In the genomic region with DNA sequence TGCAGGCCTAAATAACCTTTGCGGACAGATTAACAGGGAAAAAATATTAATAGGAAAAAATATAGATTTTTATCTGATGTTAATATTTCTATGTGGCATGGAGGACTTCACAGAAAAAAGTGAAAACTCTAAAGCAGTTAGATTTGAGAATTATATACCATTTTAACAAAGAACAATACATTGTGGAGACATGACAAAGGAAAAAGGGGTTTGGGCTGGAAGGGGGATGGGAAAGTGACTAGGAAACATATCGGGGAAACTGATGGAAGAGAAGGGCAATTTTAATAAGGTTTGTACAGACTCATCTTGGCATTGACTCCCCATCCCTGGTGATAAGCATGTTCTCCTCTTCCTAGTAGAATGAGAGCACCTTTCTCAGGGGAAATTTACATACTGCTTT, we compare ENCODE assay signal across 31 cellular contexts. TPM values are rescaled to one million over a fixed set of nuclear protein-coding genes. Genes with fewer than 3 reads are reported as not detected.
"Had no signal": no experiment of that assay in that cellular context is flagged by ENCODE, and none has a peak within 500 bp of the region (broad histone marks: within the 10 kb centered on the region; RNA-seq: fewer than 3 reads in every experiment).

No MANE protein-coding gene starts in this region.

- H3K4me3 Mint-ChIP-seq: mesothelial cell of epicardium had no signal

- H3K27ac Mint-ChIP-seq: mesothelial cell of epicardium had no signal

- DNase-seq: dermis blood vessel endothelial cell; dorsolateral prefrontal cortex; effector CD4-positive, alpha-beta T cell; effector memory CD4-positive, alpha-beta T cell; erythroblast; esophagus squamous epithelium; foreskin fibroblast; foreskin melanocyte; gastrocnemius medialis; glutamatergic neuron; head of caudate nucleus; heart right ventricle; hippocampal formation; left cardiac atrium; left lung; left ventricle myocardium superior; lower lobe of right lung; mesenchymal stem cell; mucosa of descending colon had no signal

- H3K27me3 ChIP-seq: dorsolateral prefrontal cortex, esophagus squamous epithelium, gastrocnemius medialis, heart right ventricle, left lung had no signal

- H3K4me1 ChIP-seq: gastrocnemius medialis, lower lobe of right lung had no signal

- H3K9me3 ChIP-seq: esophagus squamous epithelium had no signal

- H3K4me3 ChIP-seq: coronary artery, dorsolateral prefrontal cortex, esophagus squamous epithelium, gastrocnemius medialis, heart right ventricle, left lung, lower lobe of right lung, mucosa of descending colon had no signal

- FAIRE-seq: colon, islet of Langerhans, keratinocyte had no signal

- ATAC-seq: esophagus mucosa, gastrocnemius medialis, heart right ventricle, left cardiac atrium, left lung, left ventricle myocardium superior, lower lobe of right lung, mucosa of descending colon had no signal

- H3K27ac ChIP-seq: coronary artery, epithelial cell of prostate, esophagus squamous epithelium, gastrocnemius medialis, heart right ventricle, left lung, lower lobe of right lung had no signal

RNA-seq across cellular contexts. Expression of a gene that starts 21.0 kb away (rescaled TPM):
- total RNA-seq: esophagus mucosa, gastrocnemius medialis, glomerular endothelial cell, heart right ventricle, kidney epithelial cell, left cardiac atrium, left lung, left ventricle myocardium superior, lower lobe of right lung, lung microvascular endothelial cell, mesenteric fat pad, mesothelial cell of epicardium, mucosa of descending colon, myocyte had no signal
